In the genomic region with DNA sequence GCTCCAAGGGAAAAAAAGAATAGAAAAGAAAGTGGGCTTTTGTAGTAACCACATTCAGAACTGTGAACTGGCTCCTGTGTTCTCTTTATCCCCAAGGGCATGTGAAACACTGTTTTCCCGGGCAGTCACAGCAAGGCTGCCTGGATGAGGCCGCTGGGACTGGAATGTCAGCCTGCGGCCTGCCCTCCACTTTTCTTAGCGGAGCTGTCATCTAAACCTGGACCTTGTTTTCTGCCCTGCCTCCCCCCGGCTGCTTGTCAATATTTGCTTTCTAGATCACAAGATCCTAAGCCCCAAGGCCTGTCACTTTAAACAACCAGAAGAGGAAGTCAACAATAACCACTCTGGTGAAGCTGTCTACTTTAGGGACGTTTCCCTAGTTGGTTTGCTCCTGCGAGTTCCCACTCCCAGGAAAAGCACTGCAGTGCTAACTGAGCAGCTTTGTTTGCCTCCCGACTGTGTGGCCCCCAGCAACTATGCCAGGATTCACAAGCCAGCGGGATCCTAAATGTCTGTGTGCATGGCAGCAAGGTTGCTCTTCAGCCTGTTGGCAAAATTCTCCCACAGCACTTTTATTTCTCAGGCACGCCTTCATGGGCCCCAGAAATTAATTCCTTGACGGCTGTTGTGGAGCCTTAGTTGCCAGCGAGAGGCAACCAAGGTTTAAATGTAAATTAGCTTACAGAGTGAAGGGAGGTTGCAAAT, we compare ENCODE assay signal across 8 cellular contexts. TPM values are rescaled to one million over a fixed set of nuclear protein-coding genes. Genes with fewer than 3 reads are reported as not detected.
DNase-seq lines count a peak whose midpoint lies in the region; ATAC-seq and TF ChIP-seq lines count a peak whose summit lies in the region.

No MANE protein-coding gene starts in this region.

- no peak overlapping the region for H3K4me2 ChIP-seq in neuronal stem cell (ENCODE audit: insufficient read depth, low read length, poor library complexity, severe bottlenecking)

- no peak overlapping the region for H3K4ac ChIP-seq in neuronal stem cell (ENCODE audit: low read length)

- ATAC-seq in foreskin keratinocyte, result peak; percentile 63
- no peak for ATAC-seq in GM18520 (IDR thresholded peaks at IDR 0.05; ENCODE audit: unreplicated experiment)
- ATAC-seq in GM19023 (IDR thresholded peaks at IDR 0.05; ENCODE audit: unreplicated experiment), result no peak

- H2BK5ac ChIP-seq in neuronal stem cell (ENCODE audit: low read length), result no peak overlapping the region

- no peak for TF ChIP-seq CTCF in foreskin keratinocyte (conservative IDR thresholded peaks at IDR 0.05)

- H3K18ac ChIP-seq in neuronal stem cell (ENCODE audit: low read length), result peak overlapping the region; percentile 46

- H4K91ac ChIP-seq in neuronal stem cell (ENCODE audit: low read depth, low read length, poor library complexity), result no peak overlapping the region

- no peak overlapping the region for H2BK120ac ChIP-seq in neuronal stem cell (ENCODE audit: low read depth, low read length)

- H4K8ac ChIP-seq in neuronal stem cell (ENCODE audit: low read depth, low read length), result no peak overlapping the region

- no peaks in the 10 kb centered on the region for H3K36me3 ChIP-seq in neuronal stem cell (replicated peaks in 1 of 2; ENCODE audit: control insufficient read depth in 2 of 2, insufficient read depth in 2 of 2, low read length in 2 of 2)

- DNase-seq in COLO829 (ENCODE audit: low spot score) (peak; percentile 42), NCI-H526 treated with DMSO at 0.1 percent for 48 hours (lab: John Stamatoyannopoulos, UW) (peak; percentile 11), foreskin keratinocyte (peak in 1 of 2 donors; percentile 41), neuronal stem cell (ENCODE audit: low spot score) (no peak), NCI-H524 treated with DMSO at 0.1 percent for 48 hours (lab: John Stamatoyannopoulos, UW) (no peak), NCI-H1694 treated with DMSO at 0.1 percent for 48 hours (lab: John Stamatoyannopoulos, UW) (no peak)

- no peak overlapping the region for H2AK5ac ChIP-seq in neuronal stem cell (ENCODE audit: low read depth, low read length)

- no peak overlapping the region for H3K9ac ChIP-seq in neuronal stem cell (ENCODE audit: low read depth, low read length, poor library complexity)

- peak overlapping the region in 1 of 2 donors; percentile 3 for H3K4me3 ChIP-seq in neuronal stem cell (ENCODE audit: low read length in 2 of 2)

- no peaks in the 10 kb centered on the region for H3K4me1 ChIP-seq in foreskin keratinocyte
- peaks cover 15% of the 10 kb centered on the region in 2 donors for H3K4me1 ChIP-seq in neuronal stem cell (ENCODE audit: control insufficient read depth in 2 of 2, insufficient read depth in 1 of 2, low read depth in 1 of 2, low read length in 2 of 2)

- H3K27me3 ChIP-seq in foreskin keratinocyte (no peaks in the 10 kb centered on the region), neuronal stem cell (ENCODE audit: control insufficient read depth in 3 of 3, insufficient read depth in 3 of 3, low read depth in 1 of 3, low read length in 3 of 3) (no peaks in the 10 kb centered on the region)

- H3K14ac ChIP-seq in neuronal stem cell (ENCODE audit: low read length), result no peak overlapping the region

- H2BK15ac ChIP-seq in neuronal stem cell (ENCODE audit: low read length), result peak overlapping the region; percentile 40

- WGBS in neuronal stem cell (ENCODE audit: extremely low coverage in 2 of 2, insufficient read length in 2 of 2, insufficient replicate concordance in 1 of 2), 2 donors, result no CpG with 5 or more reads among the region's 12 CpGs

- H3K79me1 ChIP-seq in neuronal stem cell (ENCODE audit: low read depth, low read length), result no peaks in the 10 kb centered on the region

- H3K9me3 ChIP-seq in neuronal stem cell (replicated peaks in 1 of 2; ENCODE audit: control insufficient read depth in 2 of 2, insufficient read depth in 1 of 2, low read depth in 1 of 2, low read length in 2 of 2), result no peaks in the 10 kb centered on the region

- no peak overlapping the region for H2BK12ac ChIP-seq in neuronal stem cell (ENCODE audit: low read length)

- no peak overlapping the region for H3K23ac ChIP-seq in neuronal stem cell (ENCODE audit: low read depth, low read length, poor library complexity)

- H3K27ac ChIP-seq in foreskin keratinocyte (no peak overlapping the region), neuronal stem cell (replicated peaks; ENCODE audit: low read length) (peak overlapping the region; percentile 26)

- peak overlapping the region; percentile 76 for H2AFZ ChIP-seq in neuronal stem cell (ENCODE audit: low read length)

RNA-seq across cellular contexts. Expression of gene SOWAHC, which starts 30.6 kb away (rescaled TPM):
- 30.8 and 31.2 TPM in 2 replicates for total RNA-seq in foreskin keratinocyte
- polyA plus RNA-seq in foreskin keratinocyte, result 10.1 and 11.5 TPM in 2 replicates
- 5.2 TPM for polyA plus RNA-seq in neuronal stem cell (2013, experiment 1 of 2)
- 5.1 TPM for polyA plus RNA-seq in neuronal stem cell (2013, experiment 2 of 2)

RNA-seq across cellular contexts. Expression of gene SEPTIN10, which starts 31.0 kb away (rescaled TPM):
- total RNA-seq in foreskin keratinocyte, result 93.4 and 100 TPM in 2 replicates
- polyA plus RNA-seq in foreskin keratinocyte, result 31.6 and 37.3 TPM in 2 replicates
- 71.3 TPM for polyA plus RNA-seq in neuronal stem cell (2013, experiment 1 of 2)
- 70.6 TPM for polyA plus RNA-seq in neuronal stem cell (2013, experiment 2 of 2)

Comparison
In these comparisons a context has a peak if more than half of its experiments do, and no peak if none do; other contexts are left out.
1. DNase-seq: peak in COLO829 (single experiment) and NCI-H526 treated with DMSO at 0.1 percent for 48 hours (single experiment); none in neuronal stem cell (single experiment), NCI-H524 treated with DMSO at 0.1 percent for 48 hours (single experiment) and NCI-H1694 treated with DMSO at 0.1 percent for 48 hours (single experiment).